1 cellular context compared by ENCODE assay signal in the genomic region with DNA sequence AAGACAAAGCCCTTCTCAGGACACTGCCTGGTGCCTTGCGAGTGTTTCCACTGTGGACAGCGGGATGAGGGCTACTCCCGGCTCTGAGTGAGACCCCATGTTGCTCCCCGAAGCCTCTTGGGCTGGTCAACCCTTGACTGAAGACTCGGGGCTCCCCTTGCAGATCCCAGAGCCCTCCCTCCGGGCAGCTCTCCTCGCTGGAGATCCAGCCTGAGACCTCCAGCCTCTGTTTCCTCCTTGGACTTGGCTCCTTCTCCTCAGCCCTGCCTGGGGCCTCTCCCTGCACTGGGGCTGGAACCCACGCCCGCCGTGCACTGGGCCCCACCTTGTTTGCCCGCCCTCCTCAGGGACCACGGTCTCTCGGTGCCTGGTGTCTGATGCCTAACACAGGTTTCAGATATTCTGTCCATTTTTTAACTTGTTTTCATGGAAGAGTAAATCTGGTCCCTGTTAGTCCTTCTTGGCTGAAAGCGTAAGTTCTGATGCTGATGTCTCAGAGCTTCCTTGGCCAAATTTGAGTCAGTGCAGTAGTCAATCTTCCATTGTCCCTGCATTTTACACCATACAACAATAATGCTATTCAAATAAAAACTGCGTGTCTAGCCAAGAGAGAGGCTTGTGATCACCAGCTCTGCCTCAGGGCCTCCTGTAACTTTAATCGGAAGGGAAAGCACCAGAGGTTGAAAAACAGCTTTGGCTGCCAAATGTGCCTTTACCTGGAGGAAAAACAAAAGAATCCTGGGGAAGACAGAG.
TF ChIP-seq lines count a peak whose summit lies in the region.

No MANE protein-coding gene starts in this region.

TF ChIP-seq in HepG2, 621 proteins besides CTCF, POLR2A, EP300 and RAD21 (continued from another document):
- TF ChIP-seq SOX6 (IDR thresholded peaks at IDR 0.05), result no peak
- TF ChIP-seq SOX6 (CRISPR knock-in tag; IDR thresholded peaks at IDR 0.05), result no peak
- TF ChIP-seq, protein P1, sequence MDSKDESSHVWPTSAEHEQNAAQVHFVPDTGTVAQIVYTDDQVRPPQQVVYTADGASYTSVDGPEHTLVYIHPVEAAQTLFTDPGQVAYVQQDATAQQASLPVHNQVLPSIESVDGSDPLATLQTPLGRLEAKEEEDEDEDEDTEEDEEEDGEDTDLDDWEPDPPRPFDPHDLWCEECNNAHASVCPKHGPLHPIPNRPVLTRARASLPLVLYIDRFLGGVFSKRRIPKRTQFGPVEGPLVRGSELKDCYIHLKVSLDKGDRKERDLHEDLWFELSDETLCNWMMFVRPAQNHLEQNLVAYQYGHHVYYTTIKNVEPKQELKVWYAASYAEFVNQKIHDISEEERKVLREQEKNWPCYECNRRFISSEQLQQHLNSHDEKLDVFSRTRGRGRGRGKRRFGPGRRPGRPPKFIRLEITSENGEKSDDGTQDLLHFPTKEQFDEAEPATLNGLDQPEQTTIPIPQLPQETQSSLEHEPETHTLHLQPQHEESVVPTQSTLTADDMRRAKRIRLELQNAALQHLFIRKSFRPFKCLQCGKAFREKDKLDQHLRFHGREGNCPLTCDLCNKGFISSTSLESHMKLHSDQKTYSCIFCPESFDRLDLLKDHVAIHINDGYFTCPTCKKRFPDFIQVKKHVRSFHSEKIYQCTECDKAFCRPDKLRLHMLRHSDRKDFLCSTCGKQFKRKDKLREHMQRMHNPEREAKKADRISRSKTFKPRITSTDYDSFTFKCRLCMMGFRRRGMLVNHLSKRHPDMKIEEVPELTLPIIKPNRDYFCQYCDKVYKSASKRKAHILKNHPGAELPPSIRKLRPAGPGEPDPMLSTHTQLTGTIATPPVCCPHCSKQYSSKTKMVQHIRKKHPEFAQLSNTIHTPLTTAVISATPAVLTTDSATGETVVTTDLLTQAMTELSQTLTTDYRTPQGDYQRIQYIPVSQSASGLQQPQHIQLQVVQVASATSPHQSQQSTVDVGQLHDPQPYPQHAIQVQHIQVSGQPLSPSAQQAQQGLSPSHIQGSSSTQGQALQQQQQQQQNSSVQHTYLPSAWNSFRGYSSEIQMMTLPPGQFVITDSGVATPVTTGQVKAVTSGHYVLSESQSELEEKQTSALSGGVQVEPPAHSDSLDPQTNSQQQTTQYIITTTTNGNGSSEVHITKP (CRISPR knock-in tag; IDR thresholded peaks at IDR 0.05; ENCODE audit: low read depth), result no peak
- TF ChIP-seq, protein P2, sequence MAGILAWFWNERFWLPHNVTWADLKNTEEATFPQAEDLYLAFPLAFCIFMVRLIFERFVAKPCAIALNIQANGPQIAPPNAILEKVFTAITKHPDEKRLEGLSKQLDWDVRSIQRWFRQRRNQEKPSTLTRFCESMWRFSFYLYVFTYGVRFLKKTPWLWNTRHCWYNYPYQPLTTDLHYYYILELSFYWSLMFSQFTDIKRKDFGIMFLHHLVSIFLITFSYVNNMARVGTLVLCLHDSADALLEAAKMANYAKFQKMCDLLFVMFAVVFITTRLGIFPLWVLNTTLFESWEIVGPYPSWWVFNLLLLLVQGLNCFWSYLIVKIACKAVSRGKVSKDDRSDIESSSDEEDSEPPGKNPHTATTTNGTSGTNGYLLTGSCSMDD (CRISPR knock-in tag; IDR thresholded peaks at IDR 0.05), result no peak
